In the genomic region with DNA sequence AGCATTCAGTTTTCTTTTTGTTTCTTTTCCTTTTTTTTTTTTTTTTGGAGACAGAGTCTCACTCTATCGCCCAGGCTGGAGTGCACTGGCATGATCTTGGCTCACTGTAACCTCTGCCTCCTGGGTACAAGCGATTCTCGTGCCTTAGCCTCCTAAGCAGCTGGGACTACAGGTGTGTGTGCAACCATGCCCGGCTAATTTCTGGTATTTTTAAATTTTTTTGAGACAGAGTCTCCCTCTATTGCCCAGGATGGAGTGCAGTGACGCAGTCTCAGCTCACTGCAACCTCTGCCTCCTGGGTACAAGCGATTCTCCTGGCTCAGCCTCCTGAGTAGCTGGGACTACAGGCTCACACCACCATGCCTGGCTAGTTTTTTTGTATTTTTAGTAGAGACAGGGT, we compare ENCODE assay signal across 2 cellular contexts. TPM values are rescaled to one million over a fixed set of nuclear protein-coding genes. Genes with fewer than 3 reads are reported as not detected.
"Had no signal": no experiment of that assay in that cellular context is flagged by ENCODE, and none has a peak within 500 bp of the region (broad histone marks: within the 10 kb centered on the region; RNA-seq: fewer than 3 reads in every experiment).

No MANE protein-coding gene starts in this region.

RNA-seq across cellular contexts. Expression of a gene that starts 30.1 kb away (rescaled TPM):
- total RNA-seq: H7, HepG2 had no signal
- polyA plus RNA-seq: HepG2 had no signal
